ENCODE assay signal across 17 cellular contexts in genomic region chr3:100667316-100667715, GRCh38. TPM values are rescaled to one million over a fixed set of nuclear protein-coding genes. Genes with fewer than 3 reads are reported as not detected.
"Had no signal": no experiment of that assay in that cellular context is flagged by ENCODE, and none has a peak within 500 bp of the region (broad histone marks: within the 10 kb centered on the region; RNA-seq: fewer than 3 reads in every experiment).

No MANE protein-coding gene starts in this region.

RNA-seq across cellular contexts. Expression of gene ADGRG7, which starts 57.9 kb away (rescaled TPM):
- total RNA-seq: activated naive CD4-positive, alpha-beta T cell treated with anti-CD3 and anti-CD28 coated beads for 36 hours; activated naive CD4-positive, alpha-beta T cell treated with anti-CD3 and anti-CD28 coated beads, Interleukin-2, amount 50 U/mL, for 72 hours; activated naive CD8-positive, alpha-beta T cell treated with anti-CD3 and anti-CD28 coated beads for 36 hours; activated naive CD8-positive, alpha-beta T cell treated with anti-CD3 and anti-CD28 coated beads, Interleukin-2, amount 10 ng/mL, durations not matched to agents 7 days and 5 days; activated T-cell treated with anti-CD3 and anti-CD28 coated beads, Interleukin-2, amount 50 U/mL, for 4 hours; activated T-cell treated with anti-CD3 and anti-CD28 coated beads, Interleukin-2, amount 50 U/mL, for 72 hours; activated T-helper 1 cell treated with anti-CD3 and anti-CD28 coated beads, Interleukin-12 subunit alpha, Interleukin-12 subunit beta, Interleukin-2, Interleukin-4 antibody, amounts not matched to agents 30 ng/mL and 10 ng/mL and 1 ng/mL, durations not matched to agents 14 hours and 24 hours and 36 hours; activated T-helper 17 cell treated with anti-CD3 and anti-CD28 coated beads, Interleukin-2, amount 50 U/mL, for 72 hours; activated T-helper 2 cell treated with anti-CD3 and anti-CD28 coated beads, Interferon-gamma antibody, Interleukin-2, Interleukin-4, amounts not matched to agents 10 μg/mL and 5 μg/mL and 100 μg/mL, durations not matched to agents 14 hours and 24 hours and 36 hours; adrenal gland; ascending aorta; astrocyte; body of pancreas; breast epithelium; cerebellum; chondrocyte had no signal
- polyA plus RNA-seq: adipose tissue, adrenal gland had no signal
